Comparison of ENCODE assay signal across 30 cellular contexts in the genomic region with DNA sequence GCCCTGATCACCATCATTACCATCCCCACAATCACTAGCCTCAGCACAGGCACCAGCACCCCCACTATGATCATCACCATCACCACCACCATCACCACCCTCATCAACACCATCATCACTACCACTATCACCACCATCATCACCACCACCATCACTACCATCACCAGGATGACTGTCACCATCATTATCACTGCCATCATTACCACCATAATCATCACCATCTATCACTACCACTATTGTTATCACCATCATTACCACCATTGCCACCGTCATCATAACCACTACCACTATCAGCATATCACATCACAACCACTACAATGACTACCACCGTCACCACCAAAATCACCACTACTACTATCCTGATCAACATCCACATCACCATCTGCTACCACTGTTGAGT.
"Had no signal": no experiment of that assay in that cellular context is flagged by ENCODE, and none has a peak within 500 bp of the region (broad histone marks: within the 10 kb centered on the region; RNA-seq: fewer than 3 reads in every experiment).

No MANE protein-coding gene starts in this region.

- ATAC-seq: heart left ventricle; left cardiac atrium; left lobe of liver; lower lobe of right lung; naive thymus-derived CD8-positive, alpha-beta T cell; right cardiac atrium; stimulated activated naive B cell treated with anti-CD40 and anti-IgM and Interleukin-4, amounts not matched to agents 10 μg/mL and 1 μg/mL and 100 μg/mL, for 72 hours; stimulated activated naive CD8-positive, alpha-beta T cell treated with anti-CD3 and anti-CD28 coated beads, Interleukin-15, Interleukin-2, amounts not matched to agents 100 U/mL and 50 U/mL, for 24 hours had no signal

- H3K9me3 ChIP-seq: heart left ventricle, lower lobe of right lung, neutrophil, ovary, sigmoid colon, stomach, testis, thyroid gland, transverse colon, upper lobe of left lung, vagina had no signal

- H3K4me1 ChIP-seq: lower lobe of right lung, sigmoid colon, spleen, testis, thyroid gland, upper lobe of left lung, vagina had no signal

- H3K27me3 ChIP-seq: neutrophil, ovary, sigmoid colon, testis, thyroid gland, transverse colon, upper lobe of left lung, vagina had no signal

- H3K36me3 ChIP-seq: heart left ventricle, lower lobe of right lung, neutrophil, ovary, sigmoid colon, spleen, stomach, thyroid gland, transverse colon, upper lobe of left lung, vagina had no signal

- H3K4me1 Mint-ChIP-seq: neural crest cell; stimulated activated naive B cell treated with anti-CD40 and anti-IgM and Interleukin-4, amounts not matched to agents 10 μg/mL and 1 μg/mL and 100 μg/mL, for 72 hours had no signal

- FAIRE-seq: keratinocyte, small intestine had no signal

- H3K4me3 ChIP-seq: heart left ventricle, lower lobe of right lung, ovary, sigmoid colon, spleen, stomach, testis, thyroid gland, transverse colon, upper lobe of left lung, vagina had no signal

- H3K36me3 Mint-ChIP-seq: naive thymus-derived CD8-positive, alpha-beta T cell had no signal

- DNase-seq: heart left ventricle; kidney glomerular epithelial cell; left cardiac atrium; lower lobe of right lung; mammary epithelial cell; mesenchymal stem cell; occipital lobe; ovary; retina; right cardiac atrium; sigmoid colon; small intestine; spleen; stimulated activated CD4-positive, alpha-beta T cell treated with anti-CD3 and anti-CD28 coated beads, Interleukin-4, amount 100 ng/mL, for 24 hours; stimulated activated CD8-positive, alpha-beta memory T cell treated with anti-CD3 and anti-CD28 coated beads, Interleukin-4, amount 100 ng/mL, for 48 hours; stimulated activated naive B cell treated with anti-CD40 and anti-IgM and Interleukin-4, amounts not matched to agents 10 μg/mL and 1 μg/mL and 100 μg/mL, for 72 hours; stimulated activated naive CD8-positive, alpha-beta T cell treated with anti-CD3 and anti-CD28 coated beads, Interleukin-15, Interleukin-2, amounts not matched to agents 100 U/mL and 50 U/mL, for 24 hours; stomach; testis; thyroid gland; transverse colon; upper lobe of left lung had no signal

- H3K27ac ChIP-seq: heart left ventricle, lower lobe of right lung, neutrophil, ovary, sigmoid colon, spleen, stomach, testis, thyroid gland, transverse colon, upper lobe of left lung, vagina had no signal

- H3K27ac Mint-ChIP-seq: naive thymus-derived CD8-positive, alpha-beta T cell; nephron; progenitor cell of endocrine pancreas; stimulated activated naive B cell treated with anti-CD40 and anti-IgM and Interleukin-4, amounts not matched to agents 10 μg/mL and 1 μg/mL and 100 μg/mL, for 72 hours had no signal

- H3K4me3 Mint-ChIP-seq: naive thymus-derived CD8-positive, alpha-beta T cell; nephron; neural crest cell; stimulated activated naive B cell treated with anti-CD40 and anti-IgM and Interleukin-4, amounts not matched to agents 10 μg/mL and 1 μg/mL and 100 μg/mL, for 72 hours had no signal
